In the genomic region with DNA sequence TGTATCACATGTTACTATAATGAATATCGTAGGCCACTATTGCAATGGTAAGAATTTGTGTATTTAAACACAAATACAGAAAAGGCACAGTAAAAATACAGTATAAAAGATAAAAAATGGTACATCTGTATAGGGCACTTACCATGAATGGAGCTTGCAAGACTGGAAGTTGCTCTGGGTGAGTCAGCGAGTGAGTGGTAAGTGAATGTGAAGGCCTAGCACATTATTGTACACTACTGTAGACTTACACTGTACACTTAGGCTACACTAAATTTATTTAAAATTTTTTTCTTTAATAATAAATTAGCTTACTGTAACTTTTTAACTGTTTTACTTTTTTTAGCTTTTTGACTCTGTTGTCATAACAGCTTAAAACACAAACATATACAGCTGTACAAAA, we compare ENCODE assay signal across 18 cellular contexts. TPM values are rescaled to one million over a fixed set of nuclear protein-coding genes. Genes with fewer than 3 reads are reported as not detected.
DNase-seq lines count a peak whose midpoint lies in the region; ATAC-seq, FAIRE-seq and TF ChIP-seq lines count a peak whose summit lies in the region.
"Had no signal": no experiment of that assay in that cellular context is flagged by ENCODE, and none has a peak within 500 bp of the region (broad histone marks: within the 10 kb centered on the region; RNA-seq: fewer than 3 reads in every experiment).

No MANE protein-coding gene starts in this region.

- FAIRE-seq in A204.1 (lab: Jason Lieb, UNC), result peak; percentile 58
- FAIRE-seq: H1 had no signal

- H3K4me2 ChIP-seq in IMR-90 (ENCODE audit: low read depth, low read length), result no peak overlapping the region
- H3K4me2 ChIP-seq: PC-9 had no signal

- DNase-seq in IMR-90 (peak; percentile 76), amniotic epithelial cell (ENCODE audit: low read depth) (peak; percentile 55), epithelial cell of esophagus (ENCODE audit: low read depth) (peak; percentile 59), NAMALWA (ENCODE audit: low spot score) (no peak), prostate gland (ENCODE audit: low spot score) (no peak), cerebellar cortex (ENCODE audit: low spot score) (no peak), pons (ENCODE audit: low spot score) (no peak)
- DNase-seq: 8988T, DMS79 treated with DMSO at 0.1 percent for 48 hours, GF-D8, NCI-H1105 treated with DMSO at 0.1 percent for 48 hours, NCI-H1694 treated with DMSO at 0.1 percent for 48 hours, NCI-H226, NCI-H524, PC-9, SJCRH30 had no signal

- TF ChIP-seq CTCF in IMR-90 (conservative IDR thresholded peaks at IDR 0.05; ENCODE audit: low read depth, low read length) (no peak), epithelial cell of esophagus (IDR thresholded peaks at IDR 0.05; ENCODE audit: insufficient read depth, low read depth, low read length, missing control alignments) (no peak), prostate gland (IDR thresholded peaks at IDR 0.05) (no peak)

- no peak overlapping the region for H3K18ac ChIP-seq in IMR-90 (ENCODE audit: low read depth, low read length)

- H3K36me3 ChIP-seq in IMR-90 (ENCODE audit: control insufficient read depth, insufficient read depth, low read length) (peaks cover 42% of the 10 kb centered on the region), prostate gland (no peaks in the 10 kb centered on the region)

- H2AK9ac ChIP-seq in IMR-90 (replicated peaks; ENCODE audit: low read depth, low read length, poor library complexity), result no peak overlapping the region

- H3K9me1 ChIP-seq in IMR-90 (ENCODE audit: insufficient read depth, low read length), result no peaks in the 10 kb centered on the region; the same call in 1 of the 2 replicates

- dilution Hi-C loops in IMR-90 (cut with HindIII; ENCODE audit: low sequenced_read_pairs, unreplicated experiment), result no loop called here

- TF ChIP-seq RAD21 in IMR-90 (IDR thresholded peaks at IDR 0.05; ENCODE audit: low read length), result no peak

- ATAC-seq in IMR-90 (ENCODE audit: low read depth), result peak; percentile 59

- no peak overlapping the region for H2BK20ac ChIP-seq in IMR-90 (ENCODE audit: low read depth, low read length)

- no peak overlapping the region for H3K27ac ChIP-seq in IMR-90 (ENCODE audit: insufficient read depth, low read length)
- H3K27ac ChIP-seq in prostate gland, result no peak overlapping the region
- H3K27ac ChIP-seq: PC-9, SJCRH30 had no signal

- H3K4me3 ChIP-seq in IMR-90 (ENCODE audit: insufficient read depth, low read depth, low read length) (no peak overlapping the region), epithelial cell of esophagus (ENCODE audit: low read length) (no peak overlapping the region), prostate gland (no peak overlapping the region)
- H3K4me3 ChIP-seq: PC-9, SJCRH30 had no signal

- intact Hi-C loops in IMR-90 (cut with micrococcal nuclease) (no loop called here), prostate gland (cut with DNase I) (no loop called here)

- in situ Hi-C loops in IMR-90 (cut with MboI; ENCODE audit: low sequenced_read_pairs), result no loop called here

- H3K9me3 ChIP-seq in IMR-90 (ENCODE audit: control insufficient read depth, insufficient read depth, low read length) (no peaks in the 10 kb centered on the region), prostate gland (no peaks in the 10 kb centered on the region)
- H3K9me3 ChIP-seq: SJCRH30 had no signal

- H4K20me1 ChIP-seq in IMR-90 (ENCODE audit: insufficient read depth, low read length), result no peaks in the 10 kb centered on the region; the same call in 1 of the 2 replicates

- no peak overlapping the region for H2BK15ac ChIP-seq in IMR-90 (ENCODE audit: low read depth, low read length)

- no peak overlapping the region for H4K5ac ChIP-seq in IMR-90 (ENCODE audit: low read depth, low read length)

- H2AK5ac ChIP-seq in IMR-90 (ENCODE audit: low read depth, low read length), result no peak overlapping the region

- CTCF ChIA-PET in IMR-90 (lab: Yijun Ruan, JAX), result no interaction called here

- POLR2A ChIA-PET in IMR-90 (lab: Charles Lee; ENCODE audit: unreplicated experiment), result no interaction called here

- H4K8ac ChIP-seq in IMR-90 (ENCODE audit: low read depth in 2 of 2, low read length in 2 of 2), result no peak overlapping the region

- no peak overlapping the region for H3K9ac ChIP-seq in IMR-90 (ENCODE audit: low read depth, low read length)

- no peak overlapping the region for H2BK120ac ChIP-seq in IMR-90 (ENCODE audit: low read depth, low read length)

- H3K27me3 ChIP-seq in IMR-90 (ENCODE audit: control insufficient read depth, insufficient read depth, low read length) (no peaks in the 10 kb centered on the region), prostate gland (replicated peaks; ENCODE audit: insufficient read depth) (no peaks in the 10 kb centered on the region)
- H3K27me3 ChIP-seq: SJCRH30 had no signal

- H3K4me1 ChIP-seq in IMR-90 (ENCODE audit: control insufficient read depth, insufficient read depth, low read length) (peaks cover 6% of the 10 kb centered on the region), prostate gland (replicated peaks) (peaks cover 3% of the 10 kb centered on the region)
- H3K4me1 ChIP-seq: SJCRH30 had no signal

- WGBS in IMR-90 (ENCODE audit: extremely low coverage in 2 of 2, insufficient read length in 1 of 2), 2 experiments, result no CpG with 5 or more reads among the region's 2 CpGs
- 95% methylated on average over 2 of the region's 2 CpGs for WGBS in prostate gland

- H3K56ac ChIP-seq in IMR-90 (ENCODE audit: extremely low read depth, insufficient read depth, low read length), result no peak overlapping the region

- TF ChIP-seq POLR2A in IMR-90 (IDR thresholded peaks at IDR 0.05; ENCODE audit: low read depth, low read length) (no peak), prostate gland (IDR thresholded peaks at IDR 0.05) (no peak)

- peaks cover 25 to 37% of the 10 kb centered on the region in 2 experiments for H3K79me1 ChIP-seq in IMR-90 (ENCODE audit: low read depth in 1 of 2, low read length in 2 of 2)

- no peak overlapping the region for H4K91ac ChIP-seq in IMR-90 (ENCODE audit: insufficient read depth, low read depth, low read length)

- no peak overlapping the region for H3K23ac ChIP-seq in IMR-90 (ENCODE audit: low read depth, low read length)

- H3K14ac ChIP-seq in IMR-90 (replicated peaks; ENCODE audit: low read depth, low read length), result no peak overlapping the region

- no peak overlapping the region for H2AFZ ChIP-seq in IMR-90 (replicated peaks; ENCODE audit: low read length, poor library complexity)
- H2AFZ ChIP-seq: PC-9 had no signal

- H2BK5ac ChIP-seq in IMR-90 (ENCODE audit: low read depth, low read length, poor library complexity, severe bottlenecking), result peak overlapping the region; percentile 36

- BruUV-seq in IMR-90 (replicated peaks; lab: Mats Ljungman, UMichigan), result no TSS peak

- H3K4ac ChIP-seq in IMR-90 (ENCODE audit: low read depth, low read length), result no peak overlapping the region

TF ChIP-seq in IMR-90, 13 proteins besides CTCF, POLR2A, EP300 and RAD21:
- TF ChIP-seq, protein P1, sequence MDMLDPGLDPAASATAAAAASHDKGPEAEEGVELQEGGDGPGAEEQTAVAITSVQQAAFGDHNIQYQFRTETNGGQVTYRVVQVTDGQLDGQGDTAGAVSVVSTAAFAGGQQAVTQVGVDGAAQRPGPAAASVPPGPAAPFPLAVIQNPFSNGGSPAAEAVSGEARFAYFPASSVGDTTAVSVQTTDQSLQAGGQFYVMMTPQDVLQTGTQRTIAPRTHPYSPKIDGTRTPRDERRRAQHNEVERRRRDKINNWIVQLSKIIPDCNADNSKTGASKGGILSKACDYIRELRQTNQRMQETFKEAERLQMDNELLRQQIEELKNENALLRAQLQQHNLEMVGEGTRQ (IDR thresholded peaks at IDR 0.05; ENCODE audit: low read depth, low read length), result no peak
- TF ChIP-seq, protein P2, sequence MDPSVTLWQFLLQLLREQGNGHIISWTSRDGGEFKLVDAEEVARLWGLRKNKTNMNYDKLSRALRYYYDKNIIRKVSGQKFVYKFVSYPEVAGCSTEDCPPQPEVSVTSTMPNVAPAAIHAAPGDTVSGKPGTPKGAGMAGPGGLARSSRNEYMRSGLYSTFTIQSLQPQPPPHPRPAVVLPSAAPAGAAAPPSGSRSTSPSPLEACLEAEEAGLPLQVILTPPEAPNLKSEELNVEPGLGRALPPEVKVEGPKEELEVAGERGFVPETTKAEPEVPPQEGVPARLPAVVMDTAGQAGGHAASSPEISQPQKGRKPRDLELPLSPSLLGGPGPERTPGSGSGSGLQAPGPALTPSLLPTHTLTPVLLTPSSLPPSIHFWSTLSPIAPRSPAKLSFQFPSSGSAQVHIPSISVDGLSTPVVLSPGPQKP (IDR thresholded peaks at IDR 0.05; ENCODE audit: borderline replicate concordance, low read depth, low read length), result no peak
- TF ChIP-seq MAFK (IDR thresholded peaks at IDR 0.05; ENCODE audit: low read depth, low read length) (no peak), CHD1 (IDR thresholded peaks at IDR 0.05; ENCODE audit: low read depth, low read length) (no peak), CEBPB (IDR thresholded peaks at IDR 0.05; ENCODE audit: low read depth, low read length) (no peak)

RNA-seq across cellular contexts. Expression of a gene that starts 42.5 kb away (rescaled TPM):
- 18.3 and 18.6 TPM in 2 replicates for total RNA-seq in IMR-90 (2012; rRNA removed)
- polyA plus RNA-seq in IMR-90 (2012; rRNA removed), result 11.1 and 12.7 TPM in 2 replicates
- 3.5 and 5.1 TPM in 2 replicates for polyA plus RNA-seq in IMR-90 (2012; cell fraction: cytosol; rRNA removed)
- 4.9 and 33.9 TPM in 2 replicates for polyA plus RNA-seq in IMR-90 (2012; cell fraction: nucleus; rRNA removed; ENCODE audit: low replicate concordance)
- 10 to 100 TPM; 26.8 to 31.7 TPM for total RNA-seq in prostate gland

Comparison
In these comparisons a context has a peak if more than half of its experiments do, and no peak if none do; other contexts are left out.
1. DNase-seq: peak in IMR-90 (single experiment), amniotic epithelial cell (single experiment) and epithelial cell of esophagus (single experiment); none in NAMALWA (single experiment), prostate gland (single experiment), cerebellar cortex (single experiment) and pons (single experiment).